1 cellular context compared by ENCODE assay signal in the genomic region with DNA sequence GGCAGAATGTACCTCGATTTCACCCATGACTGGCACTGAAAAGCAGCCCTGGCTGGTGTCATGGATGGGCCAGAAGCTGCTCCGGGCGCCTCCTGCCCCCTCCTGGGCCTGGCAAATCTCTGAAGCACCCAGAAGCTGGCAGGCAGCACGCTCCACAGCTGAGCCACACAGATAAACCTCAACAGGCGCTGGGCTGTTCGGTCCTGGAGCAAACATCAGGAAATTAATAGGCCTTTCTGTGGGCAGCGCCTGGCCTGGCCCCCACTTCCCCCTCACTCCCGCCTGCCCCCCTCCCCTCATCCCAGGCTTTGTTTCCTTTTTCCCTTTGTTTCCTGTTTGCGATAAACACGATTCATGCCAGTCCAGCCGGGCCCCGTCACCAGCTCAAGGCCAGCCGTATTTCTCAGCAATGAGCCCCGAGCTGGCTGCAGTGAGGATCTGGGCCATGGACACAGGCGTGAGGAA.
TF ChIP-seq lines count a peak whose summit lies in the region.

No MANE protein-coding gene starts in this region.

TF ChIP-seq in endothelial cell of umbilical vein, 7 proteins besides CTCF, POLR2A, EP300 and RAD21:
- no peak for TF ChIP-seq GATA2 (IDR thresholded peaks at IDR 0.05; ENCODE audit: insufficient read depth, insufficient read length, low read depth, low read length)
- TF ChIP-seq MYC (IDR thresholded peaks at IDR 0.05; ENCODE audit: low read depth, low read length), result no peak
- TF ChIP-seq, protein P1, sequence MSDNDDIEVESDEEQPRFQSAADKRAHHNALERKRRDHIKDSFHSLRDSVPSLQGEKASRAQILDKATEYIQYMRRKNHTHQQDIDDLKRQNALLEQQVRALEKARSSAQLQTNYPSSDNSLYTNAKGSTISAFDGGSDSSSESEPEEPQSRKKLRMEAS (IDR thresholded peaks at IDR 0.05; ENCODE audit: insufficient read depth, insufficient read length), result no peak
